In genomic region chrY:19567051-19567901, GRCh38 we compare ENCODE assay signal across 8 cellular contexts.
DNase-seq lines count a peak whose midpoint lies in the region; ATAC-seq, FAIRE-seq and TF ChIP-seq lines count a peak whose summit lies in the region.

No MANE protein-coding gene starts in this region.

- H3K4me1 Mint-ChIP-seq in CD14-positive monocyte = peaks cover 28% of the 10 kb centered on the region
- H3K4me1 Mint-ChIP-seq in natural killer cell treated with Interleukin-12 subunit alpha and Interleukin-12 subunit beta and Interleukin-15 and Interleukin-18, amount 100 ng/mL, for 72 hours (ENCODE audit: low read depth in 2 of 2) = peaks cover 0 to 32% of the 10 kb centered on the region in 2 donors

- TF ChIP-seq EP300 in SK-N-SH (IDR thresholded peaks at IDR 0.05; ENCODE audit: borderline replicate concordance in 1 of 2, low read depth in 1 of 2, low read length in 1 of 2) = no peak

- no peaks in the 10 kb centered on the region for H3K4me1 ChIP-seq in SK-N-SH (ENCODE audit: control insufficient read depth in 1 of 2, insufficient read depth in 2 of 2, low read depth in 1 of 2, low read length in 1 of 2)

- H3K36me3 Mint-ChIP-seq in CD14-positive monocyte = peaks cover 0 to 2% of the 10 kb centered on the region in 2 donors
- H3K36me3 Mint-ChIP-seq in natural killer cell treated with Interleukin-12 subunit alpha and Interleukin-12 subunit beta and Interleukin-15 and Interleukin-18, amount 100 ng/mL, for 72 hours = no peaks in the 10 kb centered on the region

- no peaks in the 10 kb centered on the region for H3K9me3 Mint-ChIP-seq in CD14-positive monocyte
- H3K9me3 Mint-ChIP-seq in natural killer cell treated with Interleukin-12 subunit alpha and Interleukin-12 subunit beta and Interleukin-15 and Interleukin-18, amount 100 ng/mL, for 72 hours = no peaks in the 10 kb centered on the region

- peak overlapping the region in 2 of 7 donors; percentile 88 to 95 for H3K27ac Mint-ChIP-seq in CD14-positive monocyte
- peak overlapping the region; percentile 67 to 96 for H3K27ac Mint-ChIP-seq in natural killer cell treated with Interleukin-12 subunit alpha and Interleukin-12 subunit beta and Interleukin-15 and Interleukin-18, amount 100 ng/mL, for 72 hours

- WGBS in SK-N-SH (ENCODE audit: low lambda C conversion rate) = no CpG with 5 or more reads among the region's 52 CpGs

- peak; percentile 73 for DNase-seq in CD14-positive monocyte (ENCODE audit: low spot score)
- DNase-seq in RCC 7860 (ENCODE audit: low spot score) = peak; percentile 95
- DNase-seq in cortex of kidney (lab: John Stamatoyannopoulos, UW) = peak; percentile 3
- no peak for DNase-seq in natural killer cell treated with Interleukin-12 subunit alpha and Interleukin-12 subunit beta and Interleukin-15 and Interleukin-18, amount 100 ng/mL, for 72 hours (ENCODE audit: low spot score)
- DNase-seq in DMS 273 treated with DMSO at 0.1 percent for 48 hours (lab: John Stamatoyannopoulos, UW) = no peak
- DNase-seq in SK-N-SH = no peak

- no peak for TF ChIP-seq RAD21 in SK-N-SH (IDR thresholded peaks at IDR 0.05; ENCODE audit: low read length)

- peak overlapping the region; percentile 97 for H3K4me3 Mint-ChIP-seq in CD14-positive monocyte
- H3K4me3 Mint-ChIP-seq in natural killer cell treated with Interleukin-12 subunit alpha and Interleukin-12 subunit beta and Interleukin-15 and Interleukin-18, amount 100 ng/mL, for 72 hours = peak overlapping the region; percentile 96

- H2AFZ ChIP-seq in SK-N-SH (ENCODE audit: low read depth) = no peak overlapping the region

- H3K4me3 ChIP-seq in SK-N-SH (ENCODE audit: low read depth in 2 of 2, low read length in 1 of 2) = no peak overlapping the region

- no peaks in the 10 kb centered on the region for H3K9me3 ChIP-seq in SK-N-SH

- no peaks in the 10 kb centered on the region for H3F3A ChIP-seq in SK-N-SH (replicated peaks; ENCODE audit: insufficient read depth)

- no peak overlapping the region for H3K9ac ChIP-seq in SK-N-SH

- FAIRE-seq in RCC 7860 (lab: Jason Lieb, UNC) = peak; percentile 95

- no peaks in the 10 kb centered on the region for H3K79me2 ChIP-seq in SK-N-SH (ENCODE audit: insufficient read depth)

- no peaks in the 10 kb centered on the region for H3K27me3 ChIP-seq in SK-N-SH (ENCODE audit: insufficient read depth)

- POLR2A ChIA-PET in SK-N-SH (lab: Yijun Ruan, JAX) = no interaction called here

- TF ChIP-seq CTCF in CD14-positive monocyte (IDR thresholded peaks at IDR 0.05) = no peak
- TF ChIP-seq CTCF in SK-N-SH (IDR thresholded peaks at IDR 0.05) = no peak

- no peaks in the 10 kb centered on the region for H4K20me1 ChIP-seq in SK-N-SH (ENCODE audit: insufficient read depth)

- CTCF ChIA-PET in SK-N-SH (lab: Yijun Ruan, JAX) = no interaction called here

- H3K27me3 Mint-ChIP-seq in CD14-positive monocyte (ENCODE audit: low read depth in 3 of 3) = no peaks in the 10 kb centered on the region
- H3K27me3 Mint-ChIP-seq in natural killer cell treated with Interleukin-12 subunit alpha and Interleukin-12 subunit beta and Interleukin-15 and Interleukin-18, amount 100 ng/mL, for 72 hours = no peaks in the 10 kb centered on the region

- H3K4me2 ChIP-seq in SK-N-SH = no peak overlapping the region

- ATAC-seq in HG02642 (IDR thresholded peaks at IDR 0.05; ENCODE audit: poor library complexity, unreplicated experiment) (peak; percentile 81), GM18511 (IDR thresholded peaks at IDR 0.05; ENCODE audit: unreplicated experiment) (no peak)
- ATAC-seq in natural killer cell treated with Interleukin-12 subunit alpha and Interleukin-12 subunit beta and Interleukin-15 and Interleukin-18, amount 100 ng/mL, for 72 hours = peak in 1 of 2 donors; percentile 94

- H3K36me3 ChIP-seq in SK-N-SH (replicated peaks in 1 of 2; ENCODE audit: control insufficient read depth in 1 of 2, insufficient read depth in 2 of 2, low read length in 1 of 2) = no peaks in the 10 kb centered on the region

- no peak overlapping the region for H3K27ac ChIP-seq in SK-N-SH (ENCODE audit: low read depth in 2 of 2, low read length in 1 of 2)

- no peaks in the 10 kb centered on the region for H3K9me2 ChIP-seq in SK-N-SH

- intact Hi-C loops in CD14-positive monocyte (cut with micrococcal nuclease) = no loop called here

TF ChIP-seq in SK-N-SH, 30 proteins besides CTCF, POLR2A, EP300 and RAD21:
- TF ChIP-seq RXRA (IDR thresholded peaks at IDR 0.05; ENCODE audit: borderline replicate concordance, low read depth) = no peak
- TF ChIP-seq SMC3 (IDR thresholded peaks at IDR 0.05; ENCODE audit: low read depth, low read length) = no peak
- no peak for TF ChIP-seq NFIC (IDR thresholded peaks at IDR 0.05; ENCODE audit: borderline replicate concordance)
- no peak for TF ChIP-seq POLR2AphosphoS5 (IDR thresholded peaks at IDR 0.05; ENCODE audit: low read depth, low read length)
- TF ChIP-seq EZH2phosphoT487 (IDR thresholded peaks at IDR 0.05; ENCODE audit: borderline replicate concordance, low read depth) = no peak
- no peak for TF ChIP-seq REST (IDR thresholded peaks at IDR 0.05; ENCODE audit: low read depth, low read length)
- TF ChIP-seq RFX5 (IDR thresholded peaks at IDR 0.05; ENCODE audit: low read length) = no peak
- TF ChIP-seq NRF1 (IDR thresholded peaks at IDR 0.05; ENCODE audit: low read depth, low read length) = no peak

Comparison
In these comparisons a context has a peak if more than half of its experiments do, and no peak if none do; other contexts are left out.
1. DNase-seq: peak in CD14-positive monocyte (single experiment), RCC 7860 (single experiment) and cortex of kidney (single experiment); none in natural killer cell treated with Interleukin-12 subunit alpha and Interleukin-12 subunit beta and Interleukin-15 and Interleukin-18, amount 100 ng/mL, for 72 hours (single experiment), DMS 273 treated with DMSO at 0.1 percent for 48 hours (single experiment) and SK-N-SH (single experiment).